ENCODE assay signal across 2 cellular contexts in genomic region chr4:25834411-25835107, GRCh38.
A peak's percentile ranks its signal among the peaks of the same experiment; 100 is the strongest.
TF ChIP-seq lines count a peak whose summit lies in the region.

No MANE protein-coding gene starts in this region.

TF ChIP-seq in GM12891, 5 proteins besides CTCF, POLR2A, EP300 and RAD21 (continued from another document):
- no peak for TF ChIP-seq POU2F2 (IDR thresholded peaks at IDR 0.05; ENCODE audit: low read depth, low read length)
- no peak for TF ChIP-seq SPI1 (IDR thresholded peaks at IDR 0.05; ENCODE audit: low read depth, low read length)

TF ChIP-seq in K562, 482 proteins besides CTCF, POLR2A, EP300 and RAD21 (continued from another document):
- TF ChIP-seq HMBOX1 (IDR thresholded peaks at IDR 0.05) (0 out of 2 replicates have a peak, but pooled peaks have one; percentile 4), ZBTB2 (IDR thresholded peaks at IDR 0.05) (no peak), MED1 (CRISPR knock-in tag; IDR thresholded peaks at IDR 0.05; ENCODE audit: borderline replicate concordance) (no peak), SUPT5H (IDR thresholded peaks at IDR 0.05) (no peak), RBFOX2 (IDR thresholded peaks at IDR 0.05; ENCODE audit: low read depth, low read length) (no peak), ZNF408 (CRISPR knock-in tag; IDR thresholded peaks at IDR 0.05; ENCODE audit: low read depth) (no peak), KLF6 (CRISPR knock-in tag; IDR thresholded peaks at IDR 0.05; ENCODE audit: borderline replicate concordance) (no peak), ZNF12 (CRISPR knock-in tag; IDR thresholded peaks at IDR 0.05) (no peak), TCFL5 (CRISPR knock-in tag; conservative IDR thresholded peaks at IDR 0.05) (no peak), TAF15 (IDR thresholded peaks at IDR 0.05; ENCODE audit: low read depth, low read length) (no peak), ZBTB9 (CRISPR knock-in tag; IDR thresholded peaks at IDR 0.05) (0 out of 2 replicates have a peak, but pooled peaks have one; percentile 59), THAP12 (CRISPR knock-in tag; IDR thresholded peaks at IDR 0.05) (no peak)
